11 cellular contexts compared by ENCODE assay signal in the genomic region with DNA sequence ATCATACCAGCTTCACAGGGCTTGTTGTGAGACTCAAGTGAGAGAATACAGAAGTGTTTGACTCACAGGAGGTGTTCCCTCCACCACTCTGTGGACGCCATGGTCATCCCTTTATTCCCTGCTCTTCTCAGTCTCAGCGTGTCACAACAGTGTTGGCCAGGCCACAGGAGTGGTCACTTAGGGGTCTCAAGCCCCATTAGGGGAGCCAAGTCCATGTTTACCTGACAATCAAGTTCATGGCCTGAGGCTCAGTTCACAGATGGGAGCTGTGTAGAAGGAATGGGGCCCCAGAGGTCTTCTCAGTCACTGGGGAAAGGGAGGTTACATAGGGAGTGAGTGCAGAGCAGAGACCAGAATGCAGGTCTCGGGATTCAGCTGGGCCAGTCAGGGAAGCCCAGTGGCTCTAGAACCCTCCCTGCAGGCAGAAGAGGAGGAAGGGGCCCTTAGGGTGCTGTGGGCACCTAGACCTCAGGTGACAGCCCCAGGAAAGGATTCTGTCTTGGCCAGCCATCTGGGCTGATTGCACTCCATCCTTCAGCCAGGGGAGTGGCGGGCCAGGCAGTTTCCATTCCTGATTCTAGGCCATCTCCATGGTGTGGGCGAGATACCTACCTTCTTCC. TPM values are rescaled to one million over a fixed set of nuclear protein-coding genes. Genes with fewer than 3 reads are reported as not detected.
DNase-seq lines count a peak whose midpoint lies in the region; ATAC-seq and TF ChIP-seq lines count a peak whose summit lies in the region.
"Had no signal": no experiment of that assay in that cellular context is flagged by ENCODE, and none has a peak within 500 bp of the region (broad histone marks: within the 10 kb centered on the region; RNA-seq: fewer than 3 reads in every experiment).

No MANE protein-coding gene starts in this region.

- H3K4me1 Mint-ChIP-seq in T-cell: peaks cover 29 to 45% (median 38%) of the 10 kb centered on the region in 3 donors

- no peaks in the 10 kb centered on the region for H3K9me3 ChIP-seq in GM23248 (ENCODE audit: low read depth)
- H3K9me3 ChIP-seq in gastroesophageal sphincter: no peaks in the 10 kb centered on the region
- H3K9me3 ChIP-seq in skeletal muscle satellite cell (replicated peaks; ENCODE audit: low read length): no peaks in the 10 kb centered on the region

- in situ Hi-C loops in GM23248 (cut with MboI): no loop called here

- WGBS in GM23248 (ENCODE audit: low coverage in 1 of 2, low lambda C conversion rate in 2 of 2, missing lambda C conversion rate in 2 of 2), 2 experiments: 83 to 89% methylated on average over 5 of the region's 5 CpGs
- WGBS in gastroesophageal sphincter (ENCODE audit: low coverage in 1 of 2), 2 donors: 76 to 85% methylated on average over 4 to 5 of the region's 5 CpGs

- H3K9me2 ChIP-seq in GM23248 (ENCODE audit: insufficient read depth): no peaks in the 10 kb centered on the region

- H3K4me2 ChIP-seq in GM23248 (ENCODE audit: unreplicated experiment): peak overlapping the region; percentile 48
- H3K4me2 ChIP-seq in skeletal muscle satellite cell (ENCODE audit: low read length): peak overlapping the region; percentile 41

- peaks cover 11% of the 10 kb centered on the region; the same call in 1 of the 2 replicates for H4K20me1 ChIP-seq in GM23248 (ENCODE audit: insufficient read depth)

- H3K4me3 ChIP-seq in GM23248 (peak overlapping the region; percentile 24; the same call in 1 of the 2 replicates), gastroesophageal sphincter (no peak overlapping the region), skeletal muscle satellite cell (ENCODE audit: low read length) (no peak overlapping the region)

- intact Hi-C loops in head of caudate nucleus (cut with DNase I): no loop called here

- no peaks in the 10 kb centered on the region for H3K27me3 Mint-ChIP-seq in T-cell

- H3K36me3 Mint-ChIP-seq in T-cell: peaks cover 3% of the 10 kb centered on the region

- TF ChIP-seq EP300 in gastroesophageal sphincter (IDR thresholded peaks at IDR 0.05): no peak

- peak overlapping the region; percentile 100 for H3K27ac ChIP-seq in GM23248
- peak overlapping the region in 3 of 4 donors; percentile 56 to 84 (median 75) for H3K27ac ChIP-seq in gastroesophageal sphincter

- H3K27me3 ChIP-seq in GM23248 (replicated peaks; ENCODE audit: insufficient read depth) (no peaks in the 10 kb centered on the region), gastroesophageal sphincter (no peaks in the 10 kb centered on the region), skeletal muscle satellite cell (ENCODE audit: control insufficient read depth, insufficient read depth, low read length) (no peaks in the 10 kb centered on the region)

- H3F3A ChIP-seq in GM23248 (ENCODE audit: insufficient read depth): peaks cover 46% of the 10 kb centered on the region

- no peak for TF ChIP-seq CTCF in gastroesophageal sphincter (IDR thresholded peaks at IDR 0.05)

- H3K9ac ChIP-seq in GM23248: peak overlapping the region; percentile 68
- H3K9ac ChIP-seq in skeletal muscle satellite cell (ENCODE audit: low read depth, low read length): peak overlapping the region; percentile 63

- H3K27ac Mint-ChIP-seq in T-cell: peak overlapping the region; percentile 21 to 40

- no peak for TF ChIP-seq POLR2A in gastroesophageal sphincter (IDR thresholded peaks at IDR 0.05)

- CTCF ChIA-PET in T-cell (lab: Charles Lee): interaction anchor here in 1 of 2 donors (0.7 to 0.8 kb wide), 2 partner anchors 12 to 1885 kb away, joined by 4 read pairs; no protein-coding TSS in a partner anchor

- DNase-seq in GM23248 (no peak), T-cell (no peak), head of caudate nucleus (no peak), GM19240 (ENCODE audit: insufficient read length, low spot score) (no peak), NCI-H526 (lab: John Stamatoyannopoulos, UW) (no peak)
- no peak for DNase-seq in activated CD8-positive, alpha-beta memory T cell treated with anti-CD3 and anti-CD28 coated beads, Interleukin-2, amount 50 U/mL, for 4 hours
- DNase-seq: midbrain, NCI-H446 had no signal

- peaks cover 96% of the 10 kb centered on the region for H3K79me2 ChIP-seq in GM23248 (ENCODE audit: insufficient read depth)

- H3K9me3 Mint-ChIP-seq in T-cell: no peaks in the 10 kb centered on the region

- no peak overlapping the region for H3K4me3 Mint-ChIP-seq in T-cell

- no peak overlapping the region for H2AFZ ChIP-seq in GM23248

- POLR2A ChIA-PET in T-cell (lab: Charles Lee): interaction anchor here in 1 of 2 donors (0.7 kb wide), 1 partner anchor 197 kb away, joined by 7 read pairs; no protein-coding TSS in a partner anchor

- H3K36me3 ChIP-seq in GM23248 (ENCODE audit: low read depth) (peaks cover 4% of the 10 kb centered on the region; the same call in 1 of the 2 replicates), gastroesophageal sphincter (peaks cover 0 to 9% of the 10 kb centered on the region in 2 donors), skeletal muscle satellite cell (ENCODE audit: insufficient read depth, low read length) (peaks cover 15% of the 10 kb centered on the region)

- H3K4me1 ChIP-seq in GM23248 (ENCODE audit: insufficient read depth) (peaks cover 38% of the 10 kb centered on the region), gastroesophageal sphincter (peaks cover 0 to 65% (median 30%) of the 10 kb centered on the region in 3 donors), skeletal muscle satellite cell (ENCODE audit: control insufficient read depth, insufficient read depth, low read length) (peaks cover 51% of the 10 kb centered on the region)

- ATAC-seq in T-cell (replicated peaks in 1 of 4): no peak
- ATAC-seq in gastroesophageal sphincter: no peak

RNA-seq across cellular contexts. Expression of a gene that starts 9.5 kb away (rescaled TPM):
- 53.4 and 59.4 TPM in 2 replicates for total RNA-seq in GM23248 (2014; rRNA removed; shearing (Covaris generic))
- 54.0 and 63.1 TPM in 2 replicates for polyA plus RNA-seq in GM23248 (2016; fragmentation: Nextera tagmentation; extraction: Ambion mirVana)
- total RNA-seq in T-cell (100 to 1,000 TPM in 3 of 5 donors, 10 to 100 TPM in 2; 85.0 to 117 (median 111) TPM), gastroesophageal sphincter (10 to 100 TPM; 15.4 to 44.2 (median 35.3) TPM)
- total RNA-seq in skeletal muscle satellite cell (2012; rRNA removed): 29.9 and 45.7 TPM in 2 replicates

RNA-seq across cellular contexts. Expression of a gene that starts 10.3 kb away (rescaled TPM):
- total RNA-seq in GM23248 (2014; rRNA removed; shearing (Covaris generic)): 52.9 and 119 TPM in 2 replicates
- 268 and 280 TPM in 2 replicates for polyA plus RNA-seq in GM23248 (2016; fragmentation: Nextera tagmentation; extraction: Ambion mirVana)
- 10 to 100 TPM; 37.4 to 55.0 (median 48.3) TPM for total RNA-seq in T-cell
- total RNA-seq in gastroesophageal sphincter: 100 to 1,000 TPM in 3 of 4 donors, 10 to 100 TPM in 1; 90.0 to 194 (median 113) TPM
- 139 and 222 TPM in 2 replicates for total RNA-seq in skeletal muscle satellite cell (2012; rRNA removed)

RNA-seq across cellular contexts. Expression of a gene that starts 14.9 kb away (rescaled TPM):
- 27.9 and 37.9 TPM in 2 replicates for total RNA-seq in GM23248 (2014; rRNA removed; shearing (Covaris generic))
- polyA plus RNA-seq in GM23248 (2016; fragmentation: Nextera tagmentation; extraction: Ambion mirVana): 23.4 and 23.6 TPM in 2 replicates
- total RNA-seq in T-cell: 10 to 100 TPM; 37.9 to 59.9 (median 55.5) TPM
- 10 to 100 TPM; 52.6 to 78.0 (median 76.0) TPM for total RNA-seq in gastroesophageal sphincter
- total RNA-seq in skeletal muscle satellite cell (2012; rRNA removed): 17.0 and 26.0 TPM in 2 replicates

RNA-seq across cellular contexts. Expression of a gene that starts 15.8 kb away (rescaled TPM):
- 37.7 and 48.5 TPM in 2 replicates for total RNA-seq in GM23248 (2014; rRNA removed; shearing (Covaris generic))
- polyA plus RNA-seq in GM23248 (2016; fragmentation: Nextera tagmentation; extraction: Ambion mirVana): 39.9 and 41.3 TPM in 2 replicates
- total RNA-seq in T-cell (100 to 1,000 TPM; 110 to 144 (median 136) TPM), gastroesophageal sphincter (10 to 100 TPM; 43.8 to 72.6 (median 53.5) TPM)
- 50.0 and 55.0 TPM in 2 replicates for total RNA-seq in skeletal muscle satellite cell (2012; rRNA removed)

RNA-seq across cellular contexts. Expression of a gene that starts 27.6 kb away (rescaled TPM):
- not detected in 2 replicates for total RNA-seq in GM23248 (2014; rRNA removed; shearing (Covaris generic))
- polyA plus RNA-seq in GM23248 (2016; fragmentation: Nextera tagmentation; extraction: Ambion mirVana): not detected in 2 replicates
- total RNA-seq in T-cell (1 to 10 TPM in 4 of 5 donors, under 1 TPM in 1; 0.72 to 5.3 (median 3.1) TPM), gastroesophageal sphincter (1 to 10 TPM in 2 of 4 donors, not detected in 2; 1.2 to 2.4 TPM)
- total RNA-seq in skeletal muscle satellite cell (2012; rRNA removed): 1.0 TPM in 1 of 2 replicates, not detected in the other
- total RNA-seq: Daoy had no signal
